Comparison of ENCODE assay signal across 1 cellular context in the genomic region with DNA sequence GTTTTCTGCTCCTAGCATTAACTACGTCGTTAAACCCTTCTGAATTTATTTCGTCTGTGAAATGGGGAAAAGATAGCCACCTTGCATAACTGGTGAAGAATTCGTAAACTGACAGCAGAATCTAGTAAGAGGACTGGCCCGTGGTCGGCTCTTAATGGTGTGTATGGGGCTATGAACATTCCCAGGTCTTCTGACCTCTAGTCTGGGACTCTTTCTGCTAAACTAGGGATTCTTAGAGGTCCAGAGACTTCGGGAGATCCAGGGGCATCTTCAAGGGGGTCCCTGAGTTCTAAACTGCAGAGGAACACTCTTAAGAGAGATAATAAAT.
TF ChIP-seq lines count a peak whose summit lies in the region.

No MANE protein-coding gene starts in this region.

TF ChIP-seq in GM23338, 12 proteins besides CTCF, POLR2A, EP300 and RAD21 (continued from another document):
- TF ChIP-seq, protein P1, sequence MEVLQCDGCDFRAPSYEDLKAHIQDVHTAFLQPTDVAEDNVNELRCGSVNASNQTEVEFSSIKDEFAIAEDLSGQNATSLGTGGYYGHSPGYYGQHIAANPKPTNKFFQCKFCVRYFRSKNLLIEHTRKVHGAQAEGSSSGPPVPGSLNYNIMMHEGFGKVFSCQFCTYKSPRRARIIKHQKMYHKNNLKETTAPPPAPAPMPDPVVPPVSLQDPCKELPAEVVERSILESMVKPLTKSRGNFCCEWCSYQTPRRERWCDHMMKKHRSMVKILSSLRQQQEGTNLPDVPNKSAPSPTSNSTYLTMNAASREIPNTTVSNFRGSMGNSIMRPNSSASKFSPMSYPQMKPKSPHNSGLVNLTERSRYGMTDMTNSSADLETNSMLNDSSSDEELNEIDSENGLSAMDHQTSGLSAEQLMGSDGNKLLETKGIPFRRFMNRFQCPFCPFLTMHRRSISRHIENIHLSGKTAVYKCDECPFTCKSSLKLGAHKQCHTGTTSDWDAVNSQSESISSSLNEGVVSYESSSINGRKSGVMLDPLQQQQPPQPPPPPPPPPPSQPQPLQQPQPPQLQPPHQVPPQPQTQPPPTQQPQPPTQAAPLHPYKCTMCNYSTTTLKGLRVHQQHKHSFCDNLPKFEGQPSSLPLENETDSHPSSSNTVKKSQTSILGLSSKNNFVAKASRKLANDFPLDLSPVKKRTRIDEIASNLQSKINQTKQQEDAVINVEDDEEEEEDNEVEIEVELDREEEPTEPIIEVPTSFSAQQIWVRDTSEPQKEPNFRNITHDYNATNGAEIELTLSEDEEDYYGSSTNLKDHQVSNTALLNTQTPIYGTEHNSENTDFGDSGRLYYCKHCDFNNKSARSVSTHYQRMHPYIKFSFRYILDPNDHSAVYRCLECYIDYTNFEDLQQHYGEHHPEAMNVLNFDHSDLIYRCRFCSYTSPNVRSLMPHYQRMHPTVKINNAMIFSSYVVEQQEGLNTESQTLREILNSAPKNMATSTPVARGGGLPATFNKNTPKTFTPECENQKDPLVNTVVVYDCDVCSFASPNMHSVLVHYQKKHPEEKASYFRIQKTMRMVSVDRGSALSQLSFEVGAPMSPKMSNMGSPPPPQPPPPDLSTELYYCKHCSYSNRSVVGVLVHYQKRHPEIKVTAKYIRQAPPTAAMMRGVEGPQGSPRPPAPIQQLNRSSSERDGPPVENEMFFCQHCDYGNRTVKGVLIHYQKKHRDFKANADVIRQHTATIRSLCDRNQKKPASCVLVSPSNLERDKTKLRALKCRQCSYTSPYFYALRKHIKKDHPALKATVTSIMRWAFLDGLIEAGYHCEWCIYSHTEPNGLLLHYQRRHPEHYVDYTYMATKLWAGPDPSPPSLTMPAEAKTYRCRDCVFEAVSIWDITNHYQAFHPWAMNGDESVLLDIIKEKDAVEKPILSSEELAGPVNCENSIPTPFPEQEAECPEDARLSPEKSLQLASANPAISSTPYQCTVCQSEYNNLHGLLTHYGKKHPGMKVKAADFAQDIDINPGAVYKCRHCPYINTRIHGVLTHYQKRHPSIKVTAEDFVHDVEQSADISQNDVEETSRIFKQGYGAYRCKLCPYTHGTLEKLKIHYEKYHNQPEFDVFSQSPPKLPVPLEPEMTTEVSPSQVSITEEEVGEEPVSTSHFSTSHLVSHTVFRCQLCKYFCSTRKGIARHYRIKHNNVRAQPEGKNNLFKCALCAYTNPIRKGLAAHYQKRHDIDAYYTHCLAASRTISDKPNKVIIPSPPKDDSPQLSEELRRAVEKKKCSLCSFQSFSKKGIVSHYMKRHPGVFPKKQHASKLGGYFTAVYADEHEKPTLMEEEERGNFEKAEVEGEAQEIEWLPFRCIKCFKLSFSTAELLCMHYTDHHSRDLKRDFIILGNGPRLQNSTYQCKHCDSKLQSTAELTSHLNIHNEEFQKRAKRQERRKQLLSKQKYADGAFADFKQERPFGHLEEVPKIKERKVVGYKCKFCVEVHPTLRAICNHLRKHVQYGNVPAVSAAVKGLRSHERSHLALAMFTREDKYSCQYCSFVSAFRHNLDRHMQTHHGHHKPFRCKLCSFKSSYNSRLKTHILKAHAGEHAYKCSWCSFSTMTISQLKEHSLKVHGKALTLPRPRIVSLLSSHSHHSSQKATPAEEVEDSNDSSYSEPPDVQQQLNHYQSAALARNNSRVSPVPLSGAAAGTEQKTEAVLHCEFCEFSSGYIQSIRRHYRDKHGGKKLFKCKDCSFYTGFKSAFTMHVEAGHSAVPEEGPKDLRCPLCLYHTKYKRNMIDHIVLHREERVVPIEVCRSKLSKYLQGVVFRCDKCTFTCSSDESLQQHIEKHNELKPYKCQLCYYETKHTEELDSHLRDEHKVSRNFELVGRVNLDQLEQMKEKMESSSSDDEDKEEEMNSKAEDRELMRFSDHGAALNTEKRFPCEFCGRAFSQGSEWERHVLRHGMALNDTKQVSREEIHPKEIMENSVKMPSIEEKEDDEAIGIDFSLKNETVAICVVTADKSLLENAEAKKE (CRISPR knock-in tag; IDR thresholded peaks at IDR 0.05), result no peak
TF ChIP-seq in GM23338: peak in this region for 0.
